ENCODE assay signal across 22 cellular contexts in the genomic region with DNA sequence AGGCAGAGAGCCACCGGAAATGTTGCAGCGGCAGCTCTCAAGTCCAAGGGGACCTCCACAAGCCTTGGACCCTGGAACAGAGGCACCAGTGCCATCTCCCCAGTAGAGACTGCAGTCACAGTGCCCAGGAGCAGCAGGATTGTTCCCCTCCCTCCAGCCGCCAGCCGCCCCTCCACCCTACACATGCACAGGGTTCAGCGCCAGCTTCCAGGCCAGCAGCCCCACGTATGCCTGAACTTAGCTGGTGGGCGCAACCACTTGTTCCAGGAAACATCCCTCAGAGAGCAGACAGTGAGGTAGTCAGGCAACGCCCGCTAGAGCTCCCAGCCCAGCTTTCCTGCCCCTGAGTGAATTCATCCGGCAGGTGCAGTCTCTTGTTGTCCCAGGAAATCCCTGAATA.
"Had no signal": no experiment of that assay in that cellular context is flagged by ENCODE, and none has a peak within 500 bp of the region (broad histone marks: within the 10 kb centered on the region; RNA-seq: fewer than 3 reads in every experiment).

No MANE protein-coding gene starts in this region.

- DNase-seq: activated CD4-positive, alpha-beta T cell treated with anti-CD3 and anti-CD28 coated beads for 4 hours; activated CD8-positive, alpha-beta memory T cell treated with anti-CD3 and anti-CD28 coated beads, Interleukin-2, amount 50 U/mL, for 4 hours; activated CD8-positive, alpha-beta T cell treated with anti-CD3 and anti-CD28 coated beads for 36 hours; activated naive CD4-positive, alpha-beta T cell treated with anti-CD3 and anti-CD28 coated beads, Interleukin-2, amount 50 U/mL, for 16 hours; activated naive CD8-positive, alpha-beta T cell treated with anti-CD3 and anti-CD28 coated beads, Interleukin-2, amount 10 ng/mL, durations not matched to agents 7 days and 5 days; activated T-cell treated with anti-CD3 and anti-CD28 coated beads, Interleukin-2, amount 50 U/mL, for 72 hours; adrenal gland; anterior cingulate cortex; caudate nucleus; colonic mucosa; MM.1S; NCI-H1694 treated with DMSO at 0.1 percent for 48 hours; NCI-H2029 treated with DMSO at 0.1 percent for 48 hours; NCI-H510A treated with DMSO at 0.1 percent for 48 hours; NCI-H69; PC-3; SHP77; SW 1271 had no signal

- H3K9me3 ChIP-seq: adrenal gland, colonic mucosa, SJSA1 had no signal

- ATAC-seq: activated CD4-positive, CD25-positive, alpha-beta regulatory T cell treated with anti-CD3 and anti-CD28 coated beads, Interleukin-2, amount 50 U/mL, for 24 hours; activated CD8-positive, alpha-beta T cell treated with anti-CD3 and anti-CD28 coated beads for 36 hours; activated T-cell treated with anti-CD3 and anti-CD28 coated beads, Interleukin-2, amount 50 U/mL, for 72 hours; PC-3; SK-N-SH treated with all-trans-retinoic acid at 6 μM for 48 hours had no signal

- H3K36me3 Mint-ChIP-seq: activated naive CD8-positive, alpha-beta T cell treated with anti-CD3 and anti-CD28 coated beads, Interleukin-2, amount 10 ng/mL, durations not matched to agents 7 days and 5 days had no signal

- H3K36me3 ChIP-seq: adrenal gland, colonic mucosa, SJSA1 had no signal

- H3K4me3 ChIP-seq: adrenal gland, colonic mucosa, SJSA1 had no signal

- H3K27me3 Mint-ChIP-seq: activated CD8-positive, alpha-beta T cell treated with anti-CD3 and anti-CD28 coated beads for 36 hours; activated naive CD8-positive, alpha-beta T cell treated with anti-CD3 and anti-CD28 coated beads, Interleukin-2, amount 10 ng/mL, durations not matched to agents 7 days and 5 days had no signal

- H3K27me3 ChIP-seq: adrenal gland, colonic mucosa, SJSA1 had no signal

- H3K27ac ChIP-seq: adrenal gland, colonic mucosa, SJSA1 had no signal

- H3K27ac Mint-ChIP-seq: activated CD8-positive, alpha-beta T cell treated with anti-CD3 and anti-CD28 coated beads for 36 hours; activated naive CD8-positive, alpha-beta T cell treated with anti-CD3 and anti-CD28 coated beads, Interleukin-2, amount 10 ng/mL, durations not matched to agents 7 days and 5 days; activated T-cell treated with anti-CD3 and anti-CD28 coated beads, Interleukin-2, amount 50 U/mL, for 72 hours had no signal

- H3K4me3 Mint-ChIP-seq: activated CD8-positive, alpha-beta T cell treated with anti-CD3 and anti-CD28 coated beads for 36 hours; activated naive CD8-positive, alpha-beta T cell treated with anti-CD3 and anti-CD28 coated beads, Interleukin-2, amount 10 ng/mL, durations not matched to agents 7 days and 5 days; activated T-cell treated with anti-CD3 and anti-CD28 coated beads, Interleukin-2, amount 50 U/mL, for 72 hours had no signal

- FAIRE-seq: RCC 7860 had no signal

- H3K4me1 Mint-ChIP-seq: activated naive CD8-positive, alpha-beta T cell treated with anti-CD3 and anti-CD28 coated beads, Interleukin-2, amount 10 ng/mL, durations not matched to agents 7 days and 5 days had no signal

- H3K4me1 ChIP-seq: adrenal gland, colonic mucosa, SJSA1 had no signal
